Comparison of ENCODE assay signal across 8 cellular contexts in genomic region chr4:82798168-82799005, GRCh38. TPM values are rescaled to one million over a fixed set of nuclear protein-coding genes. Genes with fewer than 3 reads are reported as not detected.
DNase-seq lines count a peak whose midpoint lies in the region; ATAC-seq and TF ChIP-seq lines count a peak whose summit lies in the region.

Gene SCD5 (minus strand): TSS chr4:82798796. CDS start chr4:82798537, 259 bp downstream.

- H3K9me3 ChIP-seq in CD8-positive, alpha-beta memory T cell (ENCODE audit: low read length), result no peaks in the 10 kb centered on the region

- no peak for TF ChIP-seq CTCF in neural crest cell (conservative IDR thresholded peaks at IDR 0.05)

- H3K36me3 Mint-ChIP-seq in CD8-positive, alpha-beta memory T cell, result peaks cover 0 to 4% (median 0%) of the 10 kb centered on the region in 3 donors
- no peaks in the 10 kb centered on the region for H3K36me3 Mint-ChIP-seq in neural crest cell (ENCODE audit: low read depth)

- peak within 1 kb of the TSS; percentile 55 for H3K4me3 ChIP-seq in CD8-positive, alpha-beta memory T cell (ENCODE audit: low read length)

- CTCF ChIA-PET in CD8-positive, alpha-beta memory T cell (lab: Charles Lee), result interaction anchor here (1.4 kb wide), 1 partner anchor 369 kb away, joined by 3 read pairs; no protein-coding TSS in a partner anchor

- no peaks in the 10 kb centered on the region for H3K27me3 ChIP-seq in CD8-positive, alpha-beta memory T cell (ENCODE audit: insufficient read depth, low read length, poor library complexity, severe bottlenecking)

- H3K36me3 ChIP-seq in CD8-positive, alpha-beta memory T cell (ENCODE audit: insufficient read depth, low read length), result no peaks in the 10 kb centered on the region

- H3K4me3 Mint-ChIP-seq in CD8-positive, alpha-beta memory T cell, result peak within 1 kb of the TSS; percentile 79 to 95 (median 86)
- H3K4me3 Mint-ChIP-seq in neural crest cell, result peak within 1 kb of the TSS; percentile 95

- peaks cover 14 to 24% of the 10 kb centered on the region in 2 donors for H3K27me3 Mint-ChIP-seq in CD8-positive, alpha-beta memory T cell
- peaks cover 24% of the 10 kb centered on the region for H3K27me3 Mint-ChIP-seq in neural crest cell (ENCODE audit: low read depth)

- H3K4me1 ChIP-seq in CD8-positive, alpha-beta memory T cell (ENCODE audit: insufficient read depth, low read length), result peaks cover 9% of the 10 kb centered on the region

- ATAC-seq in GM19455 (IDR thresholded peaks at IDR 0.05; ENCODE audit: unreplicated experiment) (peak; percentile 94), HG03521 (IDR thresholded peaks at IDR 0.05; ENCODE audit: unreplicated experiment) (peak; percentile 85)

- H3K27ac ChIP-seq in CD8-positive, alpha-beta memory T cell (ENCODE audit: low read depth, low read length), result no peak within 1 kb of the TSS

- DNase-seq in CD8-positive, alpha-beta memory T cell, result peak; percentile 49 to 78 (median 68)
- DNase-seq in OCI-M1 (lab: John Stamatoyannopoulos, UW) (peak; percentile 15), foreskin melanocyte (peak; percentile 64), neural crest cell (ENCODE audit: low read depth, low spot score) (peak; percentile 57), superior temporal gyrus (ENCODE audit: extremely low spot score) (peak; percentile 91)
- DNase-seq in activated gamma-delta T cell treated with anti-CD3 and anti-CD28 coated beads, Interleukin-2, amount 50 U/mL, for 16 hours (ENCODE audit: low read depth), result peak; percentile 37

- H3K9me3 Mint-ChIP-seq in CD8-positive, alpha-beta memory T cell, result no peaks in the 10 kb centered on the region
- no peaks in the 10 kb centered on the region for H3K9me3 Mint-ChIP-seq in neural crest cell

- POLR2A ChIA-PET in CD8-positive, alpha-beta memory T cell (lab: Charles Lee), result interaction anchor here (0.5 to 1.0 kb wide), 4 partner anchors 10 to 371 kb away, joined by 3 read pairs; no protein-coding TSS in a partner anchor

- H3K27ac Mint-ChIP-seq in CD8-positive, alpha-beta memory T cell, result peak within 1 kb of the TSS in 6 of 8 donors; percentile 10 to 74 (median 52)
- peak within 1 kb of the TSS; percentile 86 for H3K27ac Mint-ChIP-seq in neural crest cell (ENCODE audit: unreplicated experiment)

- H3K4me1 Mint-ChIP-seq in CD8-positive, alpha-beta memory T cell, result peaks cover 19 to 34% (median 22%) of the 10 kb centered on the region in 3 donors
- peaks cover 42% of the 10 kb centered on the region for H3K4me1 Mint-ChIP-seq in neural crest cell

RNA-seq across cellular contexts. Expression of gene SCD5, which starts in this region (rescaled TPM):
- 1 to 10 TPM; 6.2 to 6.3 TPM for total RNA-seq in CD8-positive, alpha-beta memory T cell
- polyA plus RNA-seq in CD8-positive, alpha-beta memory T cell, result 2.6 TPM
- total RNA-seq in neural crest cell, result 39.5 and 40.7 TPM in 2 replicates

Comparison
In these comparisons a context has a peak if more than half of its experiments do, and no peak if none do; other contexts are left out.
1. DNase-seq: peak in every context shown above with its lines; median percentile 91 in superior temporal gyrus; 68 in CD8-positive, alpha-beta memory T cell; 64 in foreskin melanocyte; 57 in neural crest cell; 37 in activated gamma-delta T cell treated with anti-CD3 and anti-CD28 coated beads, Interleukin-2, amount 50 U/mL, for 16 hours; 15 in OCI-M1.